Comparison of ENCODE assay signal across 8 cellular contexts in the genomic region with DNA sequence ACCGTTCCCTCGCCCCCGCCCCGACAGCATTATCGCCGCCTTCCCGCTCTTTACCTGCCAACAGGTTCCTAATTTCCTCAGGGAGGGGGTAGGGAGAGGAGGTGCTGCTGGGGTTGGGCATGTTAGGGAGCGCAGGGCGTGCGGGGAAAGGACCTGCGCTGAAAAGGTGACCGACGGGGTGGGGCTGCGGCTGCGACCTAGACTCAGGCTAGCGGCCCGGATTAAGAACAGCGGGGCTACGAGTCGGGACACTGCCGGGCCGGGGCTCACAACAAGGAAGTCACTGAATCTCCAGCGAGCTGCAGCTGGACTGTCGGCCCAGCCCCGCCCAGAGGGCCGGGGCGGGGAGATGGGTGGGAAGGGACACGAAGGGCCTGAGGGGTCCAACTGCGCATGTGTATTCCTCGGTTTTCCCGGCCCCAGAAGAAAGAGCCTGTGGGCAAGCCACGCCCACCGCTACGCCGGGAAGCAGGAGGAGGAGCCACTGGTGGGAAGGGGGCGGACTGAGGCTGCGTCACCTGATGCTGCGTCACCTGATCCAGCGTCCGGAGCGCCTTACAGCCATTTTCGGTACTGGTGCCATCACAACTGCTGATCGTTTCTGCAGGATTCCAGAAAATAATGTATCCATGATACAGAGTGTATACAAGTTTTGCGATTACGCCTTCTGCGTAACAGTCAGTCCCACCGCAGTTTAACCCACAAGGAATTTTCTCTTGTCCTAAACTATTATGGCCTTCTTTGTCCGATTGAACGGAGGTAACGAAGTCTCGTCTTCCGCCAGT. TPM values are rescaled to one million over a fixed set of nuclear protein-coding genes. Genes with fewer than 3 reads are reported as not detected.
DNase-seq lines count a peak whose midpoint lies in the region; ATAC-seq, FAIRE-seq and TF ChIP-seq lines count a peak whose summit lies in the region.

A gene with protein sequence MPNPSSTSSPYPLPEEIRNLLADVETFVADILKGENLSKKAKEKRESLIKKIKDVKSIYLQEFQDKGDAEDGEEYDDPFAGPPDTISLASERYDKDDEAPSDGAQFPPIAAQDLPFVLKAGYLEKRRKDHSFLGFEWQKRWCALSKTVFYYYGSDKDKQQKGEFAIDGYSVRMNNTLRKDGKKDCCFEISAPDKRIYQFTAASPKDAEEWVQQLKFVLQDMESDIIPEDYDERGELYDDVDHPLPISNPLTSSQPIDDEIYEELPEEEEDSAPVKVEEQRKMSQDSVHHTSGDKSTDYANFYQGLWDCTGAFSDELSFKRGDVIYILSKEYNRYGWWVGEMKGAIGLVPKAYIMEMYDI (minus strand): TSS at position 282 of the 785 bp plus-strand sequence. CDS start 161 bp downstream, at position 121.

- H3K27ac Mint-ChIP-seq in immature natural killer cell: peak within 1 kb of the TSS; percentile 93 to 99 (median 98)

- peaks cover 5 to 13% (median 13%) of the 10 kb centered on the region in 3 donors for H3K27me3 Mint-ChIP-seq in immature natural killer cell (ENCODE audit: low read depth in 3 of 3)

- ATAC-seq in A549 (peak; percentile 96 to 98), GM18858 (IDR thresholded peaks at IDR 0.05; ENCODE audit: unreplicated experiment) (peak; percentile 80), HG03095 (IDR thresholded peaks at IDR 0.05; ENCODE audit: unreplicated experiment) (peak; percentile 89)

- WGBS in A549 (ENCODE audit: missing lambda C conversion rate): 2% methylated on average over 47 of the region's 52 CpGs

- CTCF ChIA-PET in A549 (lab: Yijun Ruan, JAX): interaction anchor here (1.5 kb wide), 1 partner anchor 16 kb away, joined by 4 read pairs; no protein-coding TSS in a partner anchor

- peak within 1 kb of the TSS; percentile 88 to 99 (median 99) for H3K4me3 Mint-ChIP-seq in immature natural killer cell

- peak within 1 kb of the TSS; percentile 81 for H3K4me3 ChIP-seq in A549

- H3K4me1 ChIP-seq in A549: peaks cover 17% of the 10 kb centered on the region; the same call in 2 of the 3 replicates

- peaks cover 0 to 2% (median 0%) of the 10 kb centered on the region in 6 donors for H3K9me3 Mint-ChIP-seq in immature natural killer cell

- peak; percentile 82 for FAIRE-seq in A549 (lab: Jason Lieb, UNC)

- no peak for TF ChIP-seq RAD21 in A549 (conservative IDR thresholded peaks at IDR 0.05 in 1 of 2, IDR thresholded peaks at IDR 0.05 in 1 of 2)

- no peak for TF ChIP-seq CTCF in A549 (IDR thresholded peaks at IDR 0.05)

- peak; percentile 70 for TF ChIP-seq POLR2A in A549 (IDR thresholded peaks at IDR 0.05; ENCODE audit: low read length)

- no peak for TF ChIP-seq EP300 in A549 (IDR thresholded peaks at IDR 0.05)

- no peaks in the 10 kb centered on the region for H3K9me3 ChIP-seq in A549

- POLR2A ChIA-PET in A549 (lab: Yijun Ruan, JAX): interaction anchor here (0.6 to 3.2 kb wide), 10 partner anchors 8 to 279 kb away, joined by 3 to 34 read pairs (median 5); a partner anchor contains a TSS

- peak within 1 kb of the TSS; percentile 90 to 92 for H3K27ac ChIP-seq in A549

- peaks cover 24 to 42% of the 10 kb centered on the region in 2 donors for H3K4me1 Mint-ChIP-seq in immature natural killer cell

- peak within 1 kb of the TSS; percentile 96 for H3K4me2 ChIP-seq in A549

- no peaks in the 10 kb centered on the region for H3K36me3 Mint-ChIP-seq in immature natural killer cell

- DNase-seq in A549 (ENCODE audit: low read depth in 1 of 2, low spot score in 1 of 2): peak; percentile 93 to 99
- peak; percentile 98 for DNase-seq in NCI-H2196 treated with DMSO at 0.1 percent for 48 hours (lab: John Stamatoyannopoulos, UW; ENCODE audit: unreplicated experiment)
- peak; percentile 62 to 67 (median 64) for DNase-seq in activated CD4-positive, CD25-positive, alpha-beta regulatory T cell (lab: John Stamatoyannopoulos, UW)
- peak; percentile 80 for DNase-seq in central memory CD4-positive, alpha-beta T cell
- peak; percentile 92 to 96 (median 92) for DNase-seq in immature natural killer cell
- DNase-seq in smooth muscle cell of the brain vasculature (ENCODE audit: low read depth, low spot score): peak; percentile 95

TF ChIP-seq in A549, 52 proteins besides CTCF, POLR2A, EP300 and RAD21:
- TF ChIP-seq HOXB5 (CRISPR knock-in tag; IDR thresholded peaks at IDR 0.05) (peak; percentile 87; the same call in 1 of the 2 replicates), HEYL (CRISPR knock-in tag; IDR thresholded peaks at IDR 0.05) (no peak), RFX5 (IDR thresholded peaks at IDR 0.05) (peak; percentile 64), JUN (IDR thresholded peaks at IDR 0.05) (peak; percentile 93 to 95; a peak in 4 of 5 replicates), SMC3 (IDR thresholded peaks at IDR 0.05) (no peak; the same call in 2 of the 3 replicates), GATA3 (IDR thresholded peaks at IDR 0.05; ENCODE audit: borderline replicate concordance) (peak; percentile 13; the same call in 1 of the 2 replicates), PHF8 (IDR thresholded peaks at IDR 0.05; ENCODE audit: borderline replicate concordance, low read depth) (peak; percentile 49; the same call in 1 of the 2 replicates), HOXB13 (CRISPR knock-in tag; IDR thresholded peaks at IDR 0.05; ENCODE audit: low read depth) (peak; percentile 79; the same call in 1 of the 2 replicates), HOXA7 (CRISPR knock-in tag; IDR thresholded peaks at IDR 0.05) (0 out of 2 replicates have a peak, but pooled peaks have one; percentile 24)
- TF ChIP-seq, protein P1, sequence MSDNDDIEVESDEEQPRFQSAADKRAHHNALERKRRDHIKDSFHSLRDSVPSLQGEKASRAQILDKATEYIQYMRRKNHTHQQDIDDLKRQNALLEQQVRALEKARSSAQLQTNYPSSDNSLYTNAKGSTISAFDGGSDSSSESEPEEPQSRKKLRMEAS (IDR thresholded peaks at IDR 0.05): peak; percentile 63
- TF ChIP-seq, protein P2, sequence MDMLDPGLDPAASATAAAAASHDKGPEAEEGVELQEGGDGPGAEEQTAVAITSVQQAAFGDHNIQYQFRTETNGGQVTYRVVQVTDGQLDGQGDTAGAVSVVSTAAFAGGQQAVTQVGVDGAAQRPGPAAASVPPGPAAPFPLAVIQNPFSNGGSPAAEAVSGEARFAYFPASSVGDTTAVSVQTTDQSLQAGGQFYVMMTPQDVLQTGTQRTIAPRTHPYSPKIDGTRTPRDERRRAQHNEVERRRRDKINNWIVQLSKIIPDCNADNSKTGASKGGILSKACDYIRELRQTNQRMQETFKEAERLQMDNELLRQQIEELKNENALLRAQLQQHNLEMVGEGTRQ (IDR thresholded peaks at IDR 0.05): peak; percentile 99
- TF ChIP-seq, protein P3, sequence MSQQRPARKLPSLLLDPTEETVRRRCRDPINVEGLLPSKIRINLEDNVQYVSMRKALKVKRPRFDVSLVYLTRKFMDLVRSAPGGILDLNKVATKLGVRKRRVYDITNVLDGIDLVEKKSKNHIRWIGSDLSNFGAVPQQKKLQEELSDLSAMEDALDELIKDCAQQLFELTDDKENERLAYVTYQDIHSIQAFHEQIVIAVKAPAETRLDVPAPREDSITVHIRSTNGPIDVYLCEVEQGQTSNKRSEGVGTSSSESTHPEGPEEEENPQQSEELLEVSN (IDR thresholded peaks at IDR 0.05; ENCODE audit: borderline replicate concordance, low read depth): peak; percentile 42; the same call in 1 of the 2 replicates
- TF ChIP-seq, protein P4, sequence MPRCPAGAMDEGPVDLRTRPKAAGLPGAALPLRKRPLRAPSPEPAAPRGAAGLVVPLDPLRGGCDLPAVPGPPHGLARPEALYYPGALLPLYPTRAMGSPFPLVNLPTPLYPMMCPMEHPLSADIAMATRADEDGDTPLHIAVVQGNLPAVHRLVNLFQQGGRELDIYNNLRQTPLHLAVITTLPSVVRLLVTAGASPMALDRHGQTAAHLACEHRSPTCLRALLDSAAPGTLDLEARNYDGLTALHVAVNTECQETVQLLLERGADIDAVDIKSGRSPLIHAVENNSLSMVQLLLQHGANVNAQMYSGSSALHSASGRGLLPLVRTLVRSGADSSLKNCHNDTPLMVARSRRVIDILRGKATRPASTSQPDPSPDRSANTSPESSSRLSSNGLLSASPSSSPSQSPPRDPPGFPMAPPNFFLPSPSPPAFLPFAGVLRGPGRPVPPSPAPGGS (IDR thresholded peaks at IDR 0.05): peak; percentile 82; the same call in 2 of the 3 replicates
- TF ChIP-seq, protein P5, sequence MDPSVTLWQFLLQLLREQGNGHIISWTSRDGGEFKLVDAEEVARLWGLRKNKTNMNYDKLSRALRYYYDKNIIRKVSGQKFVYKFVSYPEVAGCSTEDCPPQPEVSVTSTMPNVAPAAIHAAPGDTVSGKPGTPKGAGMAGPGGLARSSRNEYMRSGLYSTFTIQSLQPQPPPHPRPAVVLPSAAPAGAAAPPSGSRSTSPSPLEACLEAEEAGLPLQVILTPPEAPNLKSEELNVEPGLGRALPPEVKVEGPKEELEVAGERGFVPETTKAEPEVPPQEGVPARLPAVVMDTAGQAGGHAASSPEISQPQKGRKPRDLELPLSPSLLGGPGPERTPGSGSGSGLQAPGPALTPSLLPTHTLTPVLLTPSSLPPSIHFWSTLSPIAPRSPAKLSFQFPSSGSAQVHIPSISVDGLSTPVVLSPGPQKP (IDR thresholded peaks at IDR 0.05; ENCODE audit: low read depth, low read length): no peak
- TF ChIP-seq, protein P6, sequence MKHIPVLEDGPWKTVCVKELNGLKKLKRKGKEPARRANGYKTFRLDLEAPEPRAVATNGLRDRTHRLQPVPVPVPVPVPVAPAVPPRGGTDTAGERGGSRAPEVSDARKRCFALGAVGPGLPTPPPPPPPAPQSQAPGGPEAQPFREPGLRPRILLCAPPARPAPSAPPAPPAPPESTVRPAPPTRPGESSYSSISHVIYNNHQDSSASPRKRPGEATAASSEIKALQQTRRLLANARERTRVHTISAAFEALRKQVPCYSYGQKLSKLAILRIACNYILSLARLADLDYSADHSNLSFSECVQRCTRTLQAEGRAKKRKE (CRISPR knock-in tag; IDR thresholded peaks at IDR 0.05; ENCODE audit: low read depth): peak; percentile 68; the same call in 1 of the 2 replicates

RNA-seq across cellular contexts. Expression of the gene that starts here (rescaled TPM):
- polyA plus RNA-seq in A549 (2011; rRNA removed) (22.1 and 23.0 TPM in 2 replicates), A549 (2017; fragmentation: RNase III; extraction: RNeasy Plus Mini Kit Qiagen cat#74134 plus additional on column Dnase treatment) (18.7 to 24.3 TPM (median 20.5 TPM) in 3 replicates), immature natural killer cell (100 to 1,000 TPM in 1 of 3 donors, 10 to 100 TPM in 2; 66.9 to 115 (median 80.3) TPM)
- 3.3 and 4.0 TPM in 2 replicates for polyA plus RNA-seq in A549 (2012; cell fraction: cytosol; rRNA removed)
- 2.2 and 2.4 TPM in 2 replicates for polyA plus RNA-seq in A549 (2012; cell fraction: nucleus; rRNA removed)
- 7.6 and 12.7 TPM in 2 replicates for polyA minus RNA-seq in A549 (2011; rRNA and poly(A)+ RNA removed)

Comparison
In these comparisons a context has a peak if more than half of its experiments do, and no peak if none do; other contexts are left out.
1. Peak in every context shown above with its lines: DNase-seq, ATAC-seq, H3K4me3 ChIP-seq and H3K27ac ChIP-seq.